ENCODE assay signal across 18 cellular contexts in genomic region chr10:127983701-127984100, GRCh38.
DNase-seq lines count a peak whose midpoint lies in the region; ATAC-seq and TF ChIP-seq lines count a peak whose summit lies in the region.
"Had no signal": no experiment of that assay in that cellular context is flagged by ENCODE, and none has a peak within 500 bp of the region (broad histone marks: within the 10 kb centered on the region; RNA-seq: fewer than 3 reads in every experiment).

No MANE protein-coding gene starts in this region.

- H3K4me1 ChIP-seq in left ventricle myocardium inferior, result peaks cover 61% of the 10 kb centered on the region
- H3K4me1 ChIP-seq: breast epithelium, colonic mucosa had no signal

- H3K9me3 ChIP-seq in left ventricle myocardium inferior (replicated peaks), result peaks cover 17% of the 10 kb centered on the region
- H3K9me3 ChIP-seq: colonic mucosa had no signal

- peaks cover 15% of the 10 kb centered on the region for H3K9me3 Mint-ChIP-seq in T-helper 1 cell treated with Interleukin-12 subunit alpha and Interleukin-12 subunit beta and Interleukin-4 antibody, amounts not matched to agents 30 μg/mL and 1 μg/mL, for 36 hours

- H3K36me3 Mint-ChIP-seq in T-helper 1 cell treated with Interleukin-12 subunit alpha and Interleukin-12 subunit beta and Interleukin-4 antibody, amounts not matched to agents 30 μg/mL and 1 μg/mL, for 36 hours (ENCODE audit: low read depth), result peaks cover 2% of the 10 kb centered on the region
- H3K36me3 Mint-ChIP-seq: CD4-positive, CD25-positive, alpha-beta regulatory T cell had no signal

- H3K27me3 ChIP-seq in left ventricle myocardium inferior (ENCODE audit: low read depth), result no peaks in the 10 kb centered on the region
- H3K27me3 ChIP-seq: breast epithelium, colonic mucosa had no signal

- no peaks in the 10 kb centered on the region for H3K27me3 Mint-ChIP-seq in T-helper 1 cell treated with Interleukin-12 subunit alpha and Interleukin-12 subunit beta and Interleukin-4 antibody, amounts not matched to agents 30 μg/mL and 1 μg/mL, for 36 hours (ENCODE audit: low read depth)
- H3K27me3 Mint-ChIP-seq: CD4-positive, CD25-positive, alpha-beta regulatory T cell had no signal

- intact Hi-C loops in left ventricle myocardium inferior (cut with micrococcal nuclease) (no loop called here), Right ventricle myocardium superior (cut with DNase I) (no loop called here), head of caudate nucleus (cut with DNase I) (no loop called here)

- DNase-seq in left ventricle myocardium inferior (no peak), Right ventricle myocardium superior (no peak), head of caudate nucleus (peak in 27 of 42 donors; percentile 35 to 82 (median 64)), globus pallidus (ENCODE audit: low spot score) (no peak), HK-2 (ENCODE audit: unreplicated experiment) (no peak), NCI-H2081 (lab: John Stamatoyannopoulos, UW) (no peak)
- DNase-seq: activated CD4-positive, CD25-positive, alpha-beta regulatory T cell treated with anti-CD3 and anti-CD28 coated beads, Interleukin-2, amount 50 U/mL, for 72 hours; colonic mucosa; endodermal cell; glutamatergic neuron; NCI-H146; NCI-H524 treated with DMSO at 0.1 percent for 48 hours; T1000 had no signal

- H3K27ac ChIP-seq in left ventricle myocardium inferior (replicated peaks), result peak overlapping the region; percentile 50
- H3K27ac ChIP-seq: colonic mucosa had no signal

- no peak for TF ChIP-seq CTCF in left ventricle myocardium inferior (IDR thresholded peaks at IDR 0.05; ENCODE audit: borderline replicate concordance)

- peaks cover 19% of the 10 kb centered on the region for H3K4me1 Mint-ChIP-seq in T-helper 1 cell treated with Interleukin-12 subunit alpha and Interleukin-12 subunit beta and Interleukin-4 antibody, amounts not matched to agents 30 μg/mL and 1 μg/mL, for 36 hours (ENCODE audit: low read depth)
- H3K4me1 Mint-ChIP-seq: endodermal cell had no signal

- H3K27ac Mint-ChIP-seq in T-helper 1 cell treated with Interleukin-12 subunit alpha and Interleukin-12 subunit beta and Interleukin-4 antibody, amounts not matched to agents 30 μg/mL and 1 μg/mL, for 36 hours, result peak overlapping the region; percentile 37
- H3K27ac Mint-ChIP-seq: activated T-helper 2 cell treated with anti-CD3 and anti-CD28 coated beads, Interferon-gamma antibody, Interleukin-2, Interleukin-4, amounts not matched to agents 10 μg/mL and 5 μg/mL and 100 μg/mL, durations not matched to agents 14 hours and 24 hours and 36 hours; endodermal cell had no signal

- ATAC-seq in Right ventricle myocardium superior (ENCODE audit: poor library complexity), result no peak
- ATAC-seq: SK-N-SH treated with all-trans-retinoic acid at 6 μM for 48 hours had no signal

- no peak overlapping the region for H3K4me3 ChIP-seq in left ventricle myocardium inferior
- H3K4me3 ChIP-seq: breast epithelium, colonic mucosa had no signal

- H3K36me3 ChIP-seq in left ventricle myocardium inferior, result no peaks in the 10 kb centered on the region
- H3K36me3 ChIP-seq: breast epithelium, colonic mucosa had no signal

- no peak overlapping the region for H3K4me3 Mint-ChIP-seq in T-helper 1 cell treated with Interleukin-12 subunit alpha and Interleukin-12 subunit beta and Interleukin-4 antibody, amounts not matched to agents 30 μg/mL and 1 μg/mL, for 36 hours
- H3K4me3 Mint-ChIP-seq: CD4-positive, CD25-positive, alpha-beta regulatory T cell; endodermal cell had no signal

Comparison
In these comparisons a context has a peak if more than half of its experiments do, and no peak if none do; other contexts are left out.
1. DNase-seq: peak in head of caudate nucleus (27 of 42); none in left ventricle myocardium inferior (single experiment), Right ventricle myocardium superior (single experiment), globus pallidus (single experiment), HK-2 (single experiment) and NCI-H2081 (0 of 2).